ENCODE assay signal across 2 cellular contexts in genomic region chr17:69450131-69450530, GRCh38.
A peak's percentile ranks its signal among the peaks of the same experiment; 100 is the strongest.
TF ChIP-seq lines count a peak whose summit lies in the region.

No MANE protein-coding gene starts in this region.

TF ChIP-seq in GM23338, 12 proteins besides CTCF, POLR2A, EP300 and RAD21 (continued from another document):
- peak; percentile 87 for TF ChIP-seq ZNF462 (CRISPR knock-in tag; IDR thresholded peaks at IDR 0.05)
- no peak for TF ChIP-seq ZNF114 (CRISPR knock-in tag; IDR thresholded peaks at IDR 0.05)
- no peak for TF ChIP-seq CREB1 (CRISPR knock-in tag; IDR thresholded peaks at IDR 0.05; ENCODE audit: low read depth)
- TF ChIP-seq ETS1 (IDR thresholded peaks at IDR 0.05): no peak
- no peak for TF ChIP-seq EZH2 (IDR thresholded peaks at IDR 0.05; ENCODE audit: low read depth, unreplicated experiment)
- TF ChIP-seq, protein P1, sequence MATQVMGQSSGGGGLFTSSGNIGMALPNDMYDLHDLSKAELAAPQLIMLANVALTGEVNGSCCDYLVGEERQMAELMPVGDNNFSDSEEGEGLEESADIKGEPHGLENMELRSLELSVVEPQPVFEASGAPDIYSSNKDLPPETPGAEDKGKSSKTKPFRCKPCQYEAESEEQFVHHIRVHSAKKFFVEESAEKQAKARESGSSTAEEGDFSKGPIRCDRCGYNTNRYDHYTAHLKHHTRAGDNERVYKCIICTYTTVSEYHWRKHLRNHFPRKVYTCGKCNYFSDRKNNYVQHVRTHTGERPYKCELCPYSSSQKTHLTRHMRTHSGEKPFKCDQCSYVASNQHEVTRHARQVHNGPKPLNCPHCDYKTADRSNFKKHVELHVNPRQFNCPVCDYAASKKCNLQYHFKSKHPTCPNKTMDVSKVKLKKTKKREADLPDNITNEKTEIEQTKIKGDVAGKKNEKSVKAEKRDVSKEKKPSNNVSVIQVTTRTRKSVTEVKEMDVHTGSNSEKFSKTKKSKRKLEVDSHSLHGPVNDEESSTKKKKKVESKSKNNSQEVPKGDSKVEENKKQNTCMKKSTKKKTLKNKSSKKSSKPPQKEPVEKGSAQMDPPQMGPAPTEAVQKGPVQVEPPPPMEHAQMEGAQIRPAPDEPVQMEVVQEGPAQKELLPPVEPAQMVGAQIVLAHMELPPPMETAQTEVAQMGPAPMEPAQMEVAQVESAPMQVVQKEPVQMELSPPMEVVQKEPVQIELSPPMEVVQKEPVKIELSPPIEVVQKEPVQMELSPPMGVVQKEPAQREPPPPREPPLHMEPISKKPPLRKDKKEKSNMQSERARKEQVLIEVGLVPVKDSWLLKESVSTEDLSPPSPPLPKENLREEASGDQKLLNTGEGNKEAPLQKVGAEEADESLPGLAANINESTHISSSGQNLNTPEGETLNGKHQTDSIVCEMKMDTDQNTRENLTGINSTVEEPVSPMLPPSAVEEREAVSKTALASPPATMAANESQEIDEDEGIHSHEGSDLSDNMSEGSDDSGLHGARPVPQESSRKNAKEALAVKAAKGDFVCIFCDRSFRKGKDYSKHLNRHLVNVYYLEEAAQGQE (IDR thresholded peaks at IDR 0.05; ENCODE audit: unreplicated experiment): no peak
- TF ChIP-seq JUNB (IDR thresholded peaks at IDR 0.05; ENCODE audit: unreplicated experiment): no peak
- no peak for TF ChIP-seq POLR2AphosphoS5 (IDR thresholded peaks at IDR 0.05; ENCODE audit: low read depth)
- peak; percentile 74 for TF ChIP-seq NANOG (IDR thresholded peaks at IDR 0.05; ENCODE audit: borderline replicate concordance)
- no peak for TF ChIP-seq EZH2phosphoT487 (IDR thresholded peaks at IDR 0.05; ENCODE audit: unreplicated experiment)
- TF ChIP-seq STAT1 (IDR thresholded peaks at IDR 0.05; ENCODE audit: unreplicated experiment): no peak

TF ChIP-seq in WTC11, 78 proteins besides CTCF, POLR2A, EP300 and RAD21 (continued from another document):
- TF ChIP-seq ATF6 (CRISPR knock-in tag; IDR thresholded peaks at IDR 0.05) (no peak), RORB (CRISPR knock-in tag; IDR thresholded peaks at IDR 0.05) (no peak), PRRX2 (CRISPR knock-in tag; IDR thresholded peaks at IDR 0.05) (no peak), ETV6 (CRISPR knock-in tag; IDR thresholded peaks at IDR 0.05) (peak; percentile 54; the same call in 1 of the 2 replicates), ZNF138 (CRISPR knock-in tag; conservative IDR thresholded peaks at IDR 0.05) (no peak), FOXP4 (CRISPR knock-in tag; IDR thresholded peaks at IDR 0.05) (peak; percentile 47; the same call in 1 of the 2 replicates), E2F4 (CRISPR knock-in tag; IDR thresholded peaks at IDR 0.05; ENCODE audit: borderline replicate concordance, low read depth) (no peak), FOXK1 (CRISPR knock-in tag; IDR thresholded peaks at IDR 0.05) (0 out of 2 replicates have a peak, but pooled peaks have one; percentile 29)
- TF ChIP-seq, protein P2, sequence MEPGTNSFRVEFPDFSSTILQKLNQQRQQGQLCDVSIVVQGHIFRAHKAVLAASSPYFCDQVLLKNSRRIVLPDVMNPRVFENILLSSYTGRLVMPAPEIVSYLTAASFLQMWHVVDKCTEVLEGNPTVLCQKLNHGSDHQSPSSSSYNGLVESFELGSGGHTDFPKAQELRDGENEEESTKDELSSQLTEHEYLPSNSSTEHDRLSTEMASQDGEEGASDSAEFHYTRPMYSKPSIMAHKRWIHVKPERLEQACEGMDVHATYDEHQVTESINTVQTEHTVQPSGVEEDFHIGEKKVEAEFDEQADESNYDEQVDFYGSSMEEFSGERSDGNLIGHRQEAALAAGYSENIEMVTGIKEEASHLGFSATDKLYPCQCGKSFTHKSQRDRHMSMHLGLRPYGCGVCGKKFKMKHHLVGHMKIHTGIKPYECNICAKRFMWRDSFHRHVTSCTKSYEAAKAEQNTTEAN (CRISPR knock-in tag; IDR thresholded peaks at IDR 0.05): no peak
